ENCODE assay signal across 14 cellular contexts in genomic region chr22:48369789-48370507, GRCh38.
DNase-seq lines count a peak whose midpoint lies in the region; ATAC-seq and TF ChIP-seq lines count a peak whose summit lies in the region.
"Had no signal": no experiment of that assay in that cellular context is flagged by ENCODE, and none has a peak within 500 bp of the region (broad histone marks: within the 10 kb centered on the region; RNA-seq: fewer than 3 reads in every experiment).

No MANE protein-coding gene starts in this region.

- no peaks in the 10 kb centered on the region for H3K36me3 Mint-ChIP-seq in effector memory CD8-positive, alpha-beta T cell (ENCODE audit: insufficient read depth)

- no peak overlapping the region for H2AFZ ChIP-seq in GM23248
- no peak overlapping the region for H2AFZ ChIP-seq in mammary epithelial cell (ENCODE audit: low read depth, low read length)

- CTCF ChIA-PET in mammary epithelial cell (lab: Charles Lee; ENCODE audit: low non-redundant PET), result no interaction called here

- H3K27me3 ChIP-seq in GM23248 (replicated peaks; ENCODE audit: insufficient read depth) (no peaks in the 10 kb centered on the region), mammary epithelial cell (ENCODE audit: insufficient read depth, low read length) (no peaks in the 10 kb centered on the region)
- H3K27me3 ChIP-seq: BLaER1, body of pancreas, vagina had no signal

- H3K4me2 ChIP-seq in GM23248 (ENCODE audit: unreplicated experiment), result no peak overlapping the region
- H3K4me2 ChIP-seq in mammary epithelial cell (ENCODE audit: insufficient read depth, low read depth, low read length), result no peak overlapping the region
- H3K4me2 ChIP-seq: BLaER1 had no signal

- H3K9ac ChIP-seq in GM23248, result no peak overlapping the region
- H3K9ac ChIP-seq in mammary epithelial cell (ENCODE audit: insufficient read depth, low read length), result no peak overlapping the region
- H3K9ac ChIP-seq: BLaER1 had no signal

- peak; percentile 2 for DNase-seq in GM23248
- peak; percentile 9 for DNase-seq in NCI-H2029 treated with DMSO at 0.1 percent for 48 hours (lab: John Stamatoyannopoulos, UW)
- DNase-seq in iPS-NIHi11 (ENCODE audit: low spot score), result peak; percentile 42
- no peak for DNase-seq in sciatic nerve (ENCODE audit: low spot score)
- no peak for DNase-seq in superior temporal gyrus (ENCODE audit: extremely low spot score)
- no peak for DNase-seq in effector memory CD8-positive, alpha-beta T cell
- DNase-seq in mammary epithelial cell, result no peak
- DNase-seq: EL; foreskin fibroblast; stimulated activated CD4-positive, alpha-beta T cell treated with anti-CD3 and anti-CD28 coated beads, Interleukin-4, amount 100 ng/mL, for 1 hour had no signal

- no TSS peak for BruUV-seq in mammary epithelial cell (replicated peaks; lab: Mats Ljungman, UMichigan)

- in situ Hi-C loops in GM23248 (cut with MboI), result no loop called here
- in situ Hi-C loops in mammary epithelial cell (cut with MboI; ENCODE audit: low sequenced_read_pairs in 2 of 2), result no loop called here

- no peaks in the 10 kb centered on the region for H3K4me1 Mint-ChIP-seq in effector memory CD8-positive, alpha-beta T cell (ENCODE audit: low read depth in 2 of 2)

- H3K36me3 ChIP-seq in GM23248 (ENCODE audit: low read depth), result no peaks in the 10 kb centered on the region
- H3K36me3 ChIP-seq in mammary epithelial cell (ENCODE audit: insufficient read depth, low read length), result no peaks in the 10 kb centered on the region
- H3K36me3 ChIP-seq: BLaER1, vagina had no signal

- H3K27me3 Mint-ChIP-seq in effector memory CD8-positive, alpha-beta T cell, result peaks cover 0 to 40% of the 10 kb centered on the region in 2 donors

- no peaks in the 10 kb centered on the region for H4K20me1 ChIP-seq in GM23248 (ENCODE audit: insufficient read depth)
- H4K20me1 ChIP-seq in mammary epithelial cell (ENCODE audit: insufficient read depth, low read length), result no peaks in the 10 kb centered on the region
- H4K20me1 ChIP-seq: BLaER1 had no signal

- intact Hi-C loops in sciatic nerve (cut with DNase I) (no loop called here), mammary epithelial cell (cut with micrococcal nuclease) (no loop called here)

- H3K9me2 ChIP-seq in GM23248 (ENCODE audit: insufficient read depth), result no peaks in the 10 kb centered on the region

- H3K4me1 ChIP-seq in GM23248 (ENCODE audit: insufficient read depth) (no peaks in the 10 kb centered on the region), mammary epithelial cell (ENCODE audit: insufficient read depth, low read length) (no peaks in the 10 kb centered on the region)
- H3K4me1 ChIP-seq: BLaER1 had no signal

- no peaks in the 10 kb centered on the region for H3K9me3 Mint-ChIP-seq in effector memory CD8-positive, alpha-beta T cell

- WGBS in GM23248 (ENCODE audit: low coverage in 1 of 2, low lambda C conversion rate in 2 of 2, missing lambda C conversion rate in 2 of 2), 2 experiments, result 23 to 29% methylated on average over 17 of the region's 17 CpGs
- 38% methylated on average over 11 of the region's 17 CpGs for WGBS in mammary epithelial cell (ENCODE audit: low coverage, missing lambda C conversion rate)

- H3F3A ChIP-seq in GM23248 (ENCODE audit: insufficient read depth), result no peaks in the 10 kb centered on the region

- no peak overlapping the region for H3K4me3 Mint-ChIP-seq in effector memory CD8-positive, alpha-beta T cell

- H3K27ac Mint-ChIP-seq in effector memory CD8-positive, alpha-beta T cell, result no peak overlapping the region

- H3K27ac ChIP-seq in GM23248 (no peak overlapping the region), mammary epithelial cell (ENCODE audit: insufficient read depth, low read depth, low read length) (no peak overlapping the region)
- H3K27ac ChIP-seq: BLaER1, body of pancreas, vagina had no signal

- ATAC-seq in sciatic nerve, result peak; percentile 38
- ATAC-seq in GM19455 (IDR thresholded peaks at IDR 0.05; ENCODE audit: unreplicated experiment), result no peak
- no peak for ATAC-seq in effector memory CD8-positive, alpha-beta T cell (replicated peaks)
- ATAC-seq: body of pancreas had no signal

- no peaks in the 10 kb centered on the region for H3K9me3 ChIP-seq in GM23248 (ENCODE audit: low read depth)
- peaks cover 47% of the 10 kb centered on the region for H3K9me3 ChIP-seq in mammary epithelial cell (replicated peaks; ENCODE audit: insufficient read depth, low read length)
- H3K9me3 ChIP-seq: BLaER1, body of pancreas, vagina had no signal

- no peaks in the 10 kb centered on the region for H3K79me2 ChIP-seq in GM23248 (ENCODE audit: insufficient read depth)
- H3K79me2 ChIP-seq in mammary epithelial cell (ENCODE audit: insufficient read depth, low read length), result no peaks in the 10 kb centered on the region

- dilution Hi-C loops in mammary epithelial cell (cut with HindIII; ENCODE audit: low sequenced_read_pairs), result no loop called here

- TF ChIP-seq CTCF in mammary epithelial cell (conservative IDR thresholded peaks at IDR 0.05 in 1 of 2, IDR thresholded peaks at IDR 0.05 in 1 of 2; ENCODE audit: extremely low read depth in 1 of 2, insufficient read depth in 1 of 2, low read depth in 1 of 2, low read length in 2 of 2), result no peak

- H3K4me3 ChIP-seq in GM23248 (no peak overlapping the region), mammary epithelial cell (replicated peaks in 1 of 3; ENCODE audit: insufficient read depth in 1 of 3, low read depth in 2 of 3, low read length in 3 of 3) (no peak overlapping the region)
- H3K4me3 ChIP-seq: BLaER1, body of pancreas, vagina had no signal

Comparison
In these comparisons a context has a peak if more than half of its experiments do, and no peak if none do; other contexts are left out.
1. DNase-seq: peak in GM23248 (single experiment), NCI-H2029 treated with DMSO at 0.1 percent for 48 hours (single experiment) and iPS-NIHi11 (single experiment); none in sciatic nerve (single experiment), superior temporal gyrus (single experiment), effector memory CD8-positive, alpha-beta T cell (0 of 3) and mammary epithelial cell (single experiment).